8 cellular contexts compared by ENCODE assay signal in the genomic region with DNA sequence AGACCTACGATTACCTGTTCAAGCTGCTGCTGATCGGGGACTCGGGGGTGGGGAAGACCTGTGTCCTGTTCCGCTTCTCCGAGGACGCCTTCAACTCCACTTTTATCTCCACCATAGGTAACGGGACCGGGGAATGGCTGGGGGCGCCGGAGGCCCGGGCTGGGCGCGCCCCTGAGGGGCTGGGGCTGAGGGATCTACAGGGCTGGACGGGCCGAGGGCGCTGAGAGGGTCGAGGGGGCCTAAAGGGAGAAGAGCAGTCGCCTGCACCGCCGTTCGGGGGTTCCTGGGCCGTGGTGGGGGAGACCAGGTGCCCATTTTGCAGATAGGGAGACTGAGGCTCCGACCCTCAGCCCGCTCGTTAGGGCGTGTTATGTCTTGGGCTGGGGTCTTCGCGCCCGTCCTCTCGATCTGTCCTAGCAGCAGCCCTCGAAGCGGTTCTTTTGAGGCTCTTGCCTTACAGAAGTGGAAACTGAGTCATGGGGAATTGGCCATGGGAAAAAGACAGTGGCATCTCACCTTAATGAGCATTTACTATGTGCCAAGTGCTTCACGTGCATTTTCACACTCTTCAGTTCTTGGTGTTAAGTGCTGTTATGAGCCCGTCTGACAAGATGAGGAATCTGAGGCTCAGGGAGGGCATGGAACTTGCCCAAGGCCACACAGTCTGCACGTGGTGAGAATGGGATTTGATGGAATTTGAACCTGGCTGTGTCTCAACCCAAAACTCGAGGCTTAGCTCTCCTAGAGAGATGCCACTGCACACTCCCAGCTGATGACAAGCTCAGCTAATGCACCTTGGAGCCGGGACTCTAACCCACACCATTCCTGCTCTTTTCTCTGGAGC. TPM values are rescaled to one million over a fixed set of nuclear protein-coding genes. Genes with fewer than 3 reads are reported as not detected.
DNase-seq lines count a peak whose midpoint lies in the region; ATAC-seq, FAIRE-seq and TF ChIP-seq lines count a peak whose summit lies in the region.

No MANE protein-coding gene starts in this region.

- no peak for TF ChIP-seq CTCF in foreskin keratinocyte (conservative IDR thresholded peaks at IDR 0.05)

- H3K4me3 ChIP-seq in skeletal muscle cell (ENCODE audit: low read depth, low read length): peak overlapping the region; percentile 94

- no peaks in the 10 kb centered on the region for H3K27me3 ChIP-seq in foreskin keratinocyte

- no peak for FAIRE-seq in GM19239 (lab: Jason Lieb, UNC)

- no peak for DNase-seq in foreskin keratinocyte
- DNase-seq in skeletal muscle cell (ENCODE audit: low read depth): no peak
- no peak for DNase-seq in GM19239 (ENCODE audit: insufficient read length, low spot score)
- no peak for DNase-seq in stimulated activated naive CD4-positive, alpha-beta T cell (lab: John Stamatoyannopoulos, UW)
- no peak for DNase-seq in mesenteric fat pad (ENCODE audit: low spot score)

- no peaks in the 10 kb centered on the region for H3K4me1 ChIP-seq in foreskin keratinocyte

- peak overlapping the region; percentile 84 for H3K27ac ChIP-seq in foreskin keratinocyte

- ATAC-seq in GM18909 (IDR thresholded peaks at IDR 0.05; ENCODE audit: poor library complexity, unreplicated experiment) (peak; percentile 3), SK-N-SH treated with all-trans-retinoic acid at 6 μM for 48 hours (peak; percentile 7), foreskin keratinocyte (no peak), GM18861 (IDR thresholded peaks at IDR 0.05; ENCODE audit: unreplicated experiment) (no peak)

TF ChIP-seq in SK-N-SH treated with all-trans-retinoic acid at 6 μM for 48 hours, 23 proteins besides CTCF, POLR2A, EP300 and RAD21:
- TF ChIP-seq, protein P1, sequence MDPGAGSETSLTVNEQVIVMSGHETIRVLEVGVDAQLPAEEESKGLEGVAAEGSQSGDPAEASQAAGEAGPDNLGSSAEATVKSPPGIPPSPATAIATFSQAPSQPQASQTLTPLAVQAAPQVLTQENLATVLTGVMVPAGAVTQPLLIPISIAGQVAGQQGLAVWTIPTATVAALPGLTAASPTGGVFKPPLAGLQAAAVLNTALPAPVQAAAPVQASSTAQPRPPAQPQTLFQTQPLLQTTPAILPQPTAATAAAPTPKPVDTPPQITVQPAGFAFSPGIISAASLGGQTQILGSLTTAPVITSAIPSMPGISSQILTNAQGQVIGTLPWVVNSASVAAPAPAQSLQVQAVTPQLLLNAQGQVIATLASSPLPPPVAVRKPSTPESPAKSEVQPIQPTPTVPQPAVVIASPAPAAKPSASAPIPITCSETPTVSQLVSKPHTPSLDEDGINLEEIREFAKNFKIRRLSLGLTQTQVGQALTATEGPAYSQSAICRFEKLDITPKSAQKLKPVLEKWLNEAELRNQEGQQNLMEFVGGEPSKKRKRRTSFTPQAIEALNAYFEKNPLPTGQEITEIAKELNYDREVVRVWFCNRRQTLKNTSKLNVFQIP (CRISPR knock-in tag; IDR thresholded peaks at IDR 0.05; ENCODE audit: borderline replicate concordance, low read depth): no peak
- TF ChIP-seq TCF4 (CRISPR knock-in tag; IDR thresholded peaks at IDR 0.05; ENCODE audit: borderline replicate concordance) (no peak), ARNTL (CRISPR knock-in tag; IDR thresholded peaks at IDR 0.05; ENCODE audit: borderline replicate concordance, low read depth) (no peak), RARB (CRISPR knock-in tag; IDR thresholded peaks at IDR 0.05) (no peak), ESRRG (CRISPR knock-in tag; IDR thresholded peaks at IDR 0.05) (no peak), ZNF70 (CRISPR knock-in tag; IDR thresholded peaks at IDR 0.05) (no peak), ZFP30 (CRISPR knock-in tag; IDR thresholded peaks at IDR 0.05) (no peak), ZNF8 (CRISPR knock-in tag; IDR thresholded peaks at IDR 0.05) (no peak), GLIS3 (CRISPR knock-in tag; IDR thresholded peaks at IDR 0.05) (no peak)
- TF ChIP-seq, protein P2, sequence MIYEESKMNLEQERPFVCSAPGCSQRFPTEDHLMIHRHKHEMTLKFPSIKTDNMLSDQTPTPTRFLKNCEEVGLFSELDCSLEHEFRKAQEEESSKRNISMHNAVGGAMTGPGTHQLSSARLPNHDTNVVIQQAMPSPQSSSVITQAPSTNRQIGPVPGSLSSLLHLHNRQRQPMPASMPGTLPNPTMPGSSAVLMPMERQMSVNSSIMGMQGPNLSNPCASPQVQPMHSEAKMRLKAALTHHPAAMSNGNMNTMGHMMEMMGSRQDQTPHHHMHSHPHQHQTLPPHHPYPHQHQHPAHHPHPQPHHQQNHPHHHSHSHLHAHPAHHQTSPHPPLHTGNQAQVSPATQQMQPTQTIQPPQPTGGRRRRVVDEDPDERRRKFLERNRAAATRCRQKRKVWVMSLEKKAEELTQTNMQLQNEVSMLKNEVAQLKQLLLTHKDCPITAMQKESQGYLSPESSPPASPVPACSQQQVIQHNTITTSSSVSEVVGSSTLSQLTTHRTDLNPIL (CRISPR knock-in tag; IDR thresholded peaks at IDR 0.05; ENCODE audit: low read depth): no peak
- TF ChIP-seq, protein P3, sequence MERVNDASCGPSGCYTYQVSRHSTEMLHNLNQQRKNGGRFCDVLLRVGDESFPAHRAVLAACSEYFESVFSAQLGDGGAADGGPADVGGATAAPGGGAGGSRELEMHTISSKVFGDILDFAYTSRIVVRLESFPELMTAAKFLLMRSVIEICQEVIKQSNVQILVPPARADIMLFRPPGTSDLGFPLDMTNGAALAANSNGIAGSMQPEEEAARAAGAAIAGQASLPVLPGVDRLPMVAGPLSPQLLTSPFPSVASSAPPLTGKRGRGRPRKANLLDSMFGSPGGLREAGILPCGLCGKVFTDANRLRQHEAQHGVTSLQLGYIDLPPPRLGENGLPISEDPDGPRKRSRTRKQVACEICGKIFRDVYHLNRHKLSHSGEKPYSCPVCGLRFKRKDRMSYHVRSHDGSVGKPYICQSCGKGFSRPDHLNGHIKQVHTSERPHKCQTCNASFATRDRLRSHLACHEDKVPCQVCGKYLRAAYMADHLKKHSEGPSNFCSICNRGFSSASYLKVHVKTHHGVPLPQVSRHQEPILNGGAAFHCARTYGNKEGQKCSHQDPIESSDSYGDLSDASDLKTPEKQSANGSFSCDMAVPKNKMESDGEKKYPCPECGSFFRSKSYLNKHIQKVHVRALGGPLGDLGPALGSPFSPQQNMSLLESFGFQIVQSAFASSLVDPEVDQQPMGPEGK (CRISPR knock-in tag; IDR thresholded peaks at IDR 0.05; ENCODE audit: borderline replicate concordance): no peak
- TF ChIP-seq, protein P4, sequence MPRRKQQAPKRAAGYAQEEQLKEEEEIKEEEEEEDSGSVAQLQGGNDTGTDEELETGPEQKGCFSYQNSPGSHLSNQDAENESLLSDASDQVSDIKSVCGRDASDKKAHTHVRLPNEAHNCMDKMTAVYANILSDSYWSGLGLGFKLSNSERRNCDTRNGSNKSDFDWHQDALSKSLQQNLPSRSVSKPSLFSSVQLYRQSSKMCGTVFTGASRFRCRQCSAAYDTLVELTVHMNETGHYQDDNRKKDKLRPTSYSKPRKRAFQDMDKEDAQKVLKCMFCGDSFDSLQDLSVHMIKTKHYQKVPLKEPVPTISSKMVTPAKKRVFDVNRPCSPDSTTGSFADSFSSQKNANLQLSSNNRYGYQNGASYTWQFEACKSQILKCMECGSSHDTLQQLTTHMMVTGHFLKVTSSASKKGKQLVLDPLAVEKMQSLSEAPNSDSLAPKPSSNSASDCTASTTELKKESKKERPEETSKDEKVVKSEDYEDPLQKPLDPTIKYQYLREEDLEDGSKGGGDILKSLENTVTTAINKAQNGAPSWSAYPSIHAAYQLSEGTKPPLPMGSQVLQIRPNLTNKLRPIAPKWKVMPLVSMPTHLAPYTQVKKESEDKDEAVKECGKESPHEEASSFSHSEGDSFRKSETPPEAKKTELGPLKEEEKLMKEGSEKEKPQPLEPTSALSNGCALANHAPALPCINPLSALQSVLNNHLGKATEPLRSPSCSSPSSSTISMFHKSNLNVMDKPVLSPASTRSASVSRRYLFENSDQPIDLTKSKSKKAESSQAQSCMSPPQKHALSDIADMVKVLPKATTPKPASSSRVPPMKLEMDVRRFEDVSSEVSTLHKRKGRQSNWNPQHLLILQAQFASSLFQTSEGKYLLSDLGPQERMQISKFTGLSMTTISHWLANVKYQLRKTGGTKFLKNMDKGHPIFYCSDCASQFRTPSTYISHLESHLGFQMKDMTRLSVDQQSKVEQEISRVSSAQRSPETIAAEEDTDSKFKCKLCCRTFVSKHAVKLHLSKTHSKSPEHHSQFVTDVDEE (CRISPR knock-in tag; IDR thresholded peaks at IDR 0.05): no peak
- TF ChIP-seq, protein P5, sequence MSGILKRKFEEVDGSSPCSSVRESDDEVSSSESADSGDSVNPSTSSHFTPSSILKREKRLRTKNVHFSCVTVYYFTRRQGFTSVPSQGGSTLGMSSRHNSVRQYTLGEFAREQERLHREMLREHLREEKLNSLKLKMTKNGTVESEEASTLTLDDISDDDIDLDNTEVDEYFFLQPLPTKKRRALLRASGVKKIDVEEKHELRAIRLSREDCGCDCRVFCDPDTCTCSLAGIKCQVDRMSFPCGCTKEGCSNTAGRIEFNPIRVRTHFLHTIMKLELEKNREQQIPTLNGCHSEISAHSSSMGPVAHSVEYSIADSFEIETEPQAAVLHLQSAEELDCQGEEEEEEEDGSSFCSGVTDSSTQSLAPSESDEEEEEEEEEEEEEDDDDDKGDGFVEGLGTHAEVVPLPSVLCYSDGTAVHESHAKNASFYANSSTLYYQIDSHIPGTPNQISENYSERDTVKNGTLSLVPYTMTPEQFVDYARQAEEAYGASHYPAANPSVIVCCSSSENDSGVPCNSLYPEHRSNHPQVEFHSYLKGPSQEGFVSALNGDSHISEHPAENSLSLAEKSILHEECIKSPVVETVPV (CRISPR knock-in tag; IDR thresholded peaks at IDR 0.05): no peak

RNA-seq across cellular contexts. Expression of a gene that starts 0.4 kb away (rescaled TPM):
- total RNA-seq in foreskin keratinocyte (76.3 and 84.6 TPM in 2 replicates), mesenteric fat pad (51.4 TPM)
- polyA plus RNA-seq in foreskin keratinocyte: 53.7 and 59.4 TPM in 2 replicates

RNA-seq across cellular contexts. Expression of a gene that starts 31.4 kb away (rescaled TPM):
- total RNA-seq in foreskin keratinocyte (3.1 and 3.2 TPM in 2 replicates), mesenteric fat pad (1.2 TPM)
- polyA plus RNA-seq in foreskin keratinocyte: 3.2 and 3.6 TPM in 2 replicates

RNA-seq across cellular contexts. Expression of a gene that starts 35.8 kb away (rescaled TPM):
- total RNA-seq in foreskin keratinocyte (691 and 701 TPM in 2 replicates), mesenteric fat pad (385 TPM)
- 552 and 595 TPM in 2 replicates for polyA plus RNA-seq in foreskin keratinocyte

Comparison
In these comparisons a context has a peak if more than half of its experiments do, and no peak if none do; other contexts are left out.
1. ATAC-seq: peak in GM18909 (single experiment) and SK-N-SH treated with all-trans-retinoic acid at 6 μM for 48 hours (single experiment); none in foreskin keratinocyte (single experiment) and GM18861 (single experiment).